ENCODE assay signal across 8 cellular contexts in genomic region chr11:3796796-3797328, GRCh38. TPM values are rescaled to one million over a fixed set of nuclear protein-coding genes. Genes with fewer than 3 reads are reported as not detected.
DNase-seq lines count a peak whose midpoint lies in the region; ATAC-seq, FAIRE-seq and TF ChIP-seq lines count a peak whose summit lies in the region.

No MANE protein-coding gene starts in this region.

- no peak for TF ChIP-seq POLR2A in endothelial cell of umbilical vein (IDR thresholded peaks at IDR 0.05; ENCODE audit: low read depth, low read length)

- peak; percentile 26 for ATAC-seq in HG02981 (IDR thresholded peaks at IDR 0.05; ENCODE audit: unreplicated experiment)
- ATAC-seq in PC-3: peak; percentile 32

- no peak for FAIRE-seq in endothelial cell of umbilical vein (lab: Jason Lieb, UNC)

- intact Hi-C loops in PC-3 (cut with micrococcal nuclease) (loop anchor here (1.0 kb wide), 1 partner anchor 11 kb away; the partner anchor contains the start of gene PGAP2), endothelial cell of umbilical vein (cut with micrococcal nuclease) (loop anchor here (1.0 kb wide), 3 partner anchors 11 to 44 kb away; partner anchors contain the start of gene PGAP2)

- TF ChIP-seq CTCF in PC-3 (conservative IDR thresholded peaks at IDR 0.05; ENCODE audit: low read depth, low read length) (no peak), endothelial cell of umbilical vein (IDR thresholded peaks at IDR 0.05; ENCODE audit: extremely low read depth in 1 of 2, insufficient read depth in 1 of 2, low read depth in 1 of 2, low read length in 2 of 2) (no peak), neural cell (IDR thresholded peaks at IDR 0.05; ENCODE audit: poor library complexity, severe bottlenecking) (no peak)

- H4K20me1 ChIP-seq in PC-3 (ENCODE audit: low read length) (peaks cover 37% of the 10 kb centered on the region), endothelial cell of umbilical vein (replicated peaks; ENCODE audit: control insufficient read depth, extremely low read depth, insufficient read depth, low read length) (peaks cover 4% of the 10 kb centered on the region), neural cell (ENCODE audit: insufficient read depth) (no peaks in the 10 kb centered on the region)

- H3K4me2 ChIP-seq in PC-3 (ENCODE audit: low read length) (peak overlapping the region; percentile 96), endothelial cell of umbilical vein (ENCODE audit: insufficient read depth, low read length) (peak overlapping the region; percentile 99), neural cell (ENCODE audit: low read length) (peak overlapping the region; percentile 98)

- no peak for DNase-seq in activated T-cell treated with anti-CD3 and anti-CD28 coated beads, Interleukin-2, amount 50 U/mL, for 24 hours
- DNase-seq in activated T-cell treated with anti-CD3 and anti-CD28 coated beads for 4 hours: no peak
- DNase-seq in PC-3: no peak
- DNase-seq in endothelial cell of umbilical vein (ENCODE audit: low read depth, low spot score): no peak
- DNase-seq in NCI-H345 (lab: John Stamatoyannopoulos, UW): no peak
- no peak for DNase-seq in SK-N-DZ (ENCODE audit: low spot score)

- peak overlapping the region; percentile 62 for H3K27ac ChIP-seq in PC-3 (ENCODE audit: low read length)
- H3K27ac ChIP-seq in endothelial cell of umbilical vein (ENCODE audit: insufficient read depth, low read depth, low read length): peak overlapping the region; percentile 76
- H3K27ac ChIP-seq in neural cell (ENCODE audit: low read length): peak overlapping the region; percentile 94

- POLR2A ChIA-PET in PC-3 (lab: Charles Lee; ENCODE audit: unreplicated experiment) (no interaction called here), endothelial cell of umbilical vein (lab: Charles Lee) (interaction anchor here (2.2 kb wide), 1 partner anchor 11 kb away, joined by 7 read pairs; no protein-coding TSS in a partner anchor)

- H3K79me2 ChIP-seq in PC-3 (ENCODE audit: low read length) (peaks cover 58% of the 10 kb centered on the region), endothelial cell of umbilical vein (ENCODE audit: control insufficient read depth, insufficient read depth, low read length) (peaks cover 53% of the 10 kb centered on the region), neural cell (replicated peaks; ENCODE audit: insufficient read depth, low read length) (peaks cover 41% of the 10 kb centered on the region)

- peak overlapping the region; percentile 94 for H3K4me3 Mint-ChIP-seq in activated T-cell treated with anti-CD3 and anti-CD28 coated beads, Interleukin-2, amount 50 U/mL, for 24 hours

- H3K9me3 ChIP-seq in PC-3 (ENCODE audit: low read length) (no peaks in the 10 kb centered on the region), endothelial cell of umbilical vein (replicated peaks; ENCODE audit: control insufficient read depth, insufficient read depth, low read length) (no peaks in the 10 kb centered on the region), neural cell (ENCODE audit: low read length) (no peaks in the 10 kb centered on the region)

- H3K4me1 Mint-ChIP-seq in activated T-cell treated with anti-CD3 and anti-CD28 coated beads, Interleukin-2, amount 50 U/mL, for 24 hours (ENCODE audit: low read depth): peaks cover 51% of the 10 kb centered on the region

- H3K36me3 ChIP-seq in PC-3 (ENCODE audit: low read depth, low read length) (peaks cover 10% of the 10 kb centered on the region; the same call in 1 of the 2 replicates), endothelial cell of umbilical vein (ENCODE audit: control insufficient read depth in 2 of 2, extremely low read depth in 1 of 2, insufficient read depth in 2 of 2, low read length in 2 of 2) (no peaks in the 10 kb centered on the region), neural cell (ENCODE audit: insufficient read depth, low read length) (no peaks in the 10 kb centered on the region)

- TF ChIP-seq EP300 in neural cell (conservative IDR thresholded peaks at IDR 0.05; ENCODE audit: poor library complexity, severe bottlenecking): no peak

- no peaks in the 10 kb centered on the region for H3K9me1 ChIP-seq in endothelial cell of umbilical vein (replicated peaks; ENCODE audit: control insufficient read depth, extremely low read depth, insufficient read depth, low read length)

- H3K27me3 ChIP-seq in PC-3 (ENCODE audit: low read length) (no peaks in the 10 kb centered on the region), endothelial cell of umbilical vein (ENCODE audit: control insufficient read depth in 2 of 2, insufficient read depth in 2 of 2, low read length in 2 of 2) (no peaks in the 10 kb centered on the region), neural cell (ENCODE audit: insufficient read depth, low read depth, low read length) (no peaks in the 10 kb centered on the region)

- H3K4me1 ChIP-seq in PC-3 (ENCODE audit: insufficient read depth, low read length): peaks cover 21% of the 10 kb centered on the region
- H3K4me1 ChIP-seq in endothelial cell of umbilical vein (ENCODE audit: control insufficient read depth, extremely low read depth, insufficient read depth, low read length): peaks cover 15% of the 10 kb centered on the region

- peak overlapping the region; percentile 54 for H2AFZ ChIP-seq in PC-3 (ENCODE audit: low read length)
- H2AFZ ChIP-seq in endothelial cell of umbilical vein (ENCODE audit: low read depth, low read length): peak overlapping the region; percentile 39
- H2AFZ ChIP-seq in neural cell (ENCODE audit: low read depth, low read length): peak overlapping the region; percentile 72

- peaks cover 53% of the 10 kb centered on the region for H3K36me3 Mint-ChIP-seq in activated T-cell treated with anti-CD3 and anti-CD28 coated beads, Interleukin-2, amount 50 U/mL, for 24 hours (ENCODE audit: low read depth)

- CTCF ChIA-PET in PC-3 (lab: Charles Lee): no interaction called here
- CTCF ChIA-PET in endothelial cell of umbilical vein (lab: Charles Lee): interaction anchor here (2.0 kb wide), 1 partner anchor 11 kb away, joined by 13 read pairs; the partner anchor contains the start of gene PGAP2

- no TSS peak for BruUV-seq in PC-3 (replicated peaks; lab: Mats Ljungman, UMichigan)
- BruUV-seq in endothelial cell of umbilical vein (replicated peaks; lab: Mats Ljungman, UMichigan): no TSS peak

- dilution Hi-C loops in endothelial cell of umbilical vein (cut with MboI; ENCODE audit: extremely low pct_ligation_motif_present, low sequenced_read_pairs): no loop called here

- H3F3A ChIP-seq in PC-3 (ENCODE audit: low read length, unreplicated experiment) (no peaks in the 10 kb centered on the region), neural cell (ENCODE audit: insufficient read depth, low read length, poor library complexity, severe bottlenecking) (no peaks in the 10 kb centered on the region)

- peak overlapping the region; percentile 99 for H3K4me3 ChIP-seq in PC-3 (ENCODE audit: low read length)
- H3K4me3 ChIP-seq in endothelial cell of umbilical vein (replicated peaks in 1 of 3; ENCODE audit: insufficient read depth in 1 of 3, low read depth in 1 of 3, low read length in 3 of 3): peak overlapping the region; percentile 72 to 99 (median 90)
- H3K4me3 ChIP-seq in neural cell (ENCODE audit: low read length): peak overlapping the region; percentile 99

- peak overlapping the region; percentile 98 for H3K27ac Mint-ChIP-seq in activated T-cell treated with anti-CD3 and anti-CD28 coated beads, Interleukin-2, amount 50 U/mL, for 24 hours

- peak overlapping the region; percentile 97 for H3K9ac ChIP-seq in PC-3 (ENCODE audit: low read length)
- peak overlapping the region; percentile 84 for H3K9ac ChIP-seq in endothelial cell of umbilical vein (replicated peaks; ENCODE audit: extremely low read depth, insufficient read depth, low read length)
- H3K9ac ChIP-seq in neural cell (ENCODE audit: low read length): peak overlapping the region; percentile 97

- H3K9me3 Mint-ChIP-seq in activated T-cell treated with anti-CD3 and anti-CD28 coated beads, Interleukin-2, amount 50 U/mL, for 24 hours: no peaks in the 10 kb centered on the region

- TF ChIP-seq RAD21 in neural cell (conservative IDR thresholded peaks at IDR 0.05): no peak

- no peaks in the 10 kb centered on the region for H3K9me2 ChIP-seq in PC-3 (replicated peaks; ENCODE audit: low read length)
- no peaks in the 10 kb centered on the region for H3K9me2 ChIP-seq in neural cell (ENCODE audit: insufficient read depth, low read length)

- no peaks in the 10 kb centered on the region for H3K27me3 Mint-ChIP-seq in activated T-cell treated with anti-CD3 and anti-CD28 coated beads, Interleukin-2, amount 50 U/mL, for 24 hours

RNA-seq across cellular contexts. Expression of gene NUP98, which starts 0.5 kb away (rescaled TPM):
- 128 and 136 TPM in 2 replicates for total RNA-seq in PC-3 (2014; rRNA removed)
- 80.8 and 92.7 TPM in 2 replicates for total RNA-seq in endothelial cell of umbilical vein
- polyA plus RNA-seq in endothelial cell of umbilical vein: 169 and 178 TPM in 2 replicates
- polyA plus RNA-seq in endothelial cell of umbilical vein (2011; cell fraction: cytosol; rRNA removed): 103 and 110 TPM in 2 replicates
- 198 and 214 TPM in 2 replicates for polyA plus RNA-seq in endothelial cell of umbilical vein (2011; cell fraction: nucleus; rRNA removed)
- polyA plus RNA-seq in endothelial cell of umbilical vein (2012): 57.6 and 77.5 TPM in 2 replicates
- polyA minus RNA-seq in endothelial cell of umbilical vein: 234 and 250 TPM in 2 replicates
- 204 TPM for polyA minus RNA-seq in endothelial cell of umbilical vein (2011; cell fraction: cytosol; rRNA and poly(A)+ RNA removed)
- 119 and 201 TPM in 2 replicates for polyA minus RNA-seq in endothelial cell of umbilical vein (2011; cell fraction: nucleus; rRNA and poly(A)+ RNA removed)
- polyA plus RNA-seq in neural cell: 28.9 and 45.5 TPM in 2 replicates
- polyA minus RNA-seq in neural cell: 105 and 118 TPM in 2 replicates
- polyA plus RNA-seq in SK-N-DZ (2014; cell fraction: cytosol; rRNA removed): 56.7 and 109 TPM in 2 replicates
- polyA plus RNA-seq in SK-N-DZ (2014; cell fraction: nucleus; rRNA removed): 70.2 and 107 TPM in 2 replicates

RNA-seq across cellular contexts. Expression of gene PGAP2, which starts 11.5 kb away (rescaled TPM):
- total RNA-seq in PC-3 (2014; rRNA removed) (21.7 and 25.9 TPM in 2 replicates), endothelial cell of umbilical vein (18.3 and 18.5 TPM in 2 replicates)
- polyA plus RNA-seq in endothelial cell of umbilical vein (34.1 and 39.3 TPM in 2 replicates), neural cell (30.1 and 32.0 TPM in 2 replicates)
- polyA plus RNA-seq in endothelial cell of umbilical vein (2011; cell fraction: cytosol; rRNA removed): 24.9 and 29.0 TPM in 2 replicates
- polyA plus RNA-seq in endothelial cell of umbilical vein (2011; cell fraction: nucleus; rRNA removed): 51.5 and 52.9 TPM in 2 replicates
- 19.8 and 26.5 TPM in 2 replicates for polyA plus RNA-seq in endothelial cell of umbilical vein (2012)
- polyA minus RNA-seq in endothelial cell of umbilical vein (32.4 and 37.3 TPM in 2 replicates), neural cell (7.9 and 12.7 TPM in 2 replicates)
- polyA minus RNA-seq in endothelial cell of umbilical vein (2011; cell fraction: cytosol; rRNA and poly(A)+ RNA removed): 26.5 TPM
- 11.8 and 16.1 TPM in 2 replicates for polyA minus RNA-seq in endothelial cell of umbilical vein (2011; cell fraction: nucleus; rRNA and poly(A)+ RNA removed)
- polyA plus RNA-seq in SK-N-DZ (2014; cell fraction: cytosol; rRNA removed): 25.3 and 30.3 TPM in 2 replicates
- polyA plus RNA-seq in SK-N-DZ (2014; cell fraction: nucleus; rRNA removed): 87.7 and 90.7 TPM in 2 replicates

RNA-seq across cellular contexts. Expression of gene RHOG, which starts 43.9 kb away (rescaled TPM):
- total RNA-seq in PC-3 (2014; rRNA removed) (31.2 and 33.5 TPM in 2 replicates), endothelial cell of umbilical vein (59.6 and 69.0 TPM in 2 replicates)
- polyA plus RNA-seq in endothelial cell of umbilical vein (119 and 155 TPM in 2 replicates), neural cell (not detected in 2 replicates)
- polyA plus RNA-seq in endothelial cell of umbilical vein (2011; cell fraction: cytosol; rRNA removed): 82.0 and 106 TPM in 2 replicates
- polyA plus RNA-seq in endothelial cell of umbilical vein (2011; cell fraction: nucleus; rRNA removed): 26.6 and 28.3 TPM in 2 replicates
- polyA plus RNA-seq in endothelial cell of umbilical vein (2012): 74.2 and 86.1 TPM in 2 replicates
- polyA minus RNA-seq in endothelial cell of umbilical vein (102 and 128 TPM in 2 replicates), neural cell (0.81 and 1.2 TPM in 2 replicates)
- polyA minus RNA-seq in endothelial cell of umbilical vein (2011; cell fraction: cytosol; rRNA and poly(A)+ RNA removed): 58.3 TPM
- polyA minus RNA-seq in endothelial cell of umbilical vein (2011; cell fraction: nucleus; rRNA and poly(A)+ RNA removed): 23.6 and 25.4 TPM in 2 replicates
- polyA plus RNA-seq in SK-N-DZ (2014; cell fraction: cytosol; rRNA removed): 12.4 and 13.9 TPM in 2 replicates
- polyA plus RNA-seq in SK-N-DZ (2014; cell fraction: nucleus; rRNA removed): 4.3 and 10.0 TPM in 2 replicates

RNA-seq across cellular contexts. Expression of gene STIM1, which starts 58.6 kb away (rescaled TPM):
- total RNA-seq in PC-3 (2014; rRNA removed) (22.8 and 31.9 TPM in 2 replicates), endothelial cell of umbilical vein (30.9 and 32.7 TPM in 2 replicates)
- polyA plus RNA-seq in endothelial cell of umbilical vein (33.4 and 34.2 TPM in 2 replicates), neural cell (14.5 and 16.4 TPM in 2 replicates)
- 21.5 and 23.9 TPM in 2 replicates for polyA plus RNA-seq in endothelial cell of umbilical vein (2011; cell fraction: cytosol; rRNA removed)
- 37.3 and 43.2 TPM in 2 replicates for polyA plus RNA-seq in endothelial cell of umbilical vein (2011; cell fraction: nucleus; rRNA removed)
- 35.8 and 44.4 TPM in 2 replicates for polyA plus RNA-seq in endothelial cell of umbilical vein (2012)
- polyA minus RNA-seq in endothelial cell of umbilical vein (82.2 and 113 TPM in 2 replicates), neural cell (21.2 and 22.3 TPM in 2 replicates)
- 20.8 TPM for polyA minus RNA-seq in endothelial cell of umbilical vein (2011; cell fraction: cytosol; rRNA and poly(A)+ RNA removed)
- polyA minus RNA-seq in endothelial cell of umbilical vein (2011; cell fraction: nucleus; rRNA and poly(A)+ RNA removed): 33.8 and 38.6 TPM in 2 replicates
- polyA plus RNA-seq in SK-N-DZ (2014; cell fraction: cytosol; rRNA removed): 21.6 and 22.2 TPM in 2 replicates
- polyA plus RNA-seq in SK-N-DZ (2014; cell fraction: nucleus; rRNA removed): 12.5 and 12.8 TPM in 2 replicates
